In the genomic region with DNA sequence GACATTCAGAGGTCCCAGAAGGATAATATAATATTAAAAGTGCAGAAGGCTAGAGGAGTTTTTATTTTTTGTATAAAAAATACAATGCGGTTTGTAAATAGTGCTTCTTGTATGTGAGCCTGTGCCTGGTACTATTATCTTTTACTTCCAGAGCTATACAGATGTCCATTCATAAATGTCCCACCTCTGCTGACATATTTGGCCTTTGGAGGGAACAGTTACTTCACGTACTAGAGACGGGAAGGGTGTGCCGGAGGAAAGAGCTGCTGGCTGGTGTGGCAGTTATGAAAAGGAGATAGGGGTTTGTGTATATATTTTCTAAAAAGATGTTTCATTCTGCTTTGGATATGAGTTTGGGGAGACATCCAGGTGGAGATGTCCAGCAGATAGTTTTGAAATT, we compare ENCODE assay signal across 15 cellular contexts. TPM values are rescaled to one million over a fixed set of nuclear protein-coding genes. Genes with fewer than 3 reads are reported as not detected.
DNase-seq lines count a peak whose midpoint lies in the region; ATAC-seq and TF ChIP-seq lines count a peak whose summit lies in the region.
"Had no signal": no experiment of that assay in that cellular context is flagged by ENCODE, and none has a peak within 500 bp of the region (broad histone marks: within the 10 kb centered on the region; RNA-seq: fewer than 3 reads in every experiment).

No MANE protein-coding gene starts in this region.

- H3K36me3 ChIP-seq in ACC112 (ENCODE audit: insufficient read depth, low read length) (peaks cover 17% of the 10 kb centered on the region), RWPE2 (ENCODE audit: low read depth) (peaks cover 65% of the 10 kb centered on the region), esophagus (ENCODE audit: control insufficient read depth in 2 of 2, insufficient read depth in 2 of 2, low read length in 1 of 2) (no peaks in the 10 kb centered on the region)

- H3K27me3 Mint-ChIP-seq in osteocyte (ENCODE audit: unreplicated experiment): no peaks in the 10 kb centered on the region
- H3K27me3 Mint-ChIP-seq: activated naive CD4-positive, alpha-beta T cell treated with anti-CD3 and anti-CD28 coated beads, Interleukin-2, amount 10 ng/mL, durations not matched to agents 7 days and 5 days had no signal

- peak overlapping the region; percentile 3; the same call in 1 of the 2 replicates for H3K4me3 ChIP-seq in ACC112 (ENCODE audit: low read depth, low read length)
- no peak overlapping the region for H3K4me3 ChIP-seq in RWPE2 (ENCODE audit: severe bottlenecking)
- H3K4me3 ChIP-seq in esophagus (ENCODE audit: low read depth in 1 of 2, low read length in 2 of 2): no peak overlapping the region
- H3K4me3 ChIP-seq: testis had no signal

- ATAC-seq in RWPE2 (ENCODE audit: low read depth): no peak

- H3K27ac ChIP-seq in ACC112 (ENCODE audit: low read depth, low read length): peak overlapping the region; percentile 94
- H3K27ac ChIP-seq in RWPE2 (ENCODE audit: poor library complexity, severe bottlenecking): peak overlapping the region; percentile 99
- H3K27ac ChIP-seq in esophagus (ENCODE audit: low read depth in 2 of 2, low read length in 1 of 2): peak overlapping the region; percentile 46 to 77
- H3K27ac ChIP-seq: testis had no signal

- H3K27me3 ChIP-seq in ACC112 (ENCODE audit: insufficient read depth, low read length) (no peaks in the 10 kb centered on the region), RWPE2 (ENCODE audit: insufficient read depth, poor library complexity, severe bottlenecking) (no peaks in the 10 kb centered on the region), esophagus (ENCODE audit: control insufficient read depth in 1 of 2, insufficient read depth in 2 of 2, low read length in 2 of 2) (no peaks in the 10 kb centered on the region)
- H3K27me3 ChIP-seq: testis had no signal

- H3K27ac Mint-ChIP-seq in osteocyte (ENCODE audit: unreplicated experiment): no peak overlapping the region
- H3K27ac Mint-ChIP-seq: activated naive CD4-positive, alpha-beta T cell treated with anti-CD3 and anti-CD28 coated beads, Interleukin-2, amount 10 ng/mL, durations not matched to agents 7 days and 5 days had no signal

- H3K4me1 ChIP-seq in ACC112 (ENCODE audit: control insufficient read depth, insufficient read depth, low read length, unreplicated experiment) (peaks cover 33% of the 10 kb centered on the region), RWPE2 (ENCODE audit: insufficient read depth, poor library complexity, severe bottlenecking) (peaks cover 42% of the 10 kb centered on the region), esophagus (ENCODE audit: control insufficient read depth in 2 of 2, insufficient read depth in 2 of 2, low read length in 1 of 2) (no peaks in the 10 kb centered on the region)
- H3K4me1 ChIP-seq: Caco-2, testis had no signal

- H3K79me2 ChIP-seq in ACC112 (ENCODE audit: control insufficient read depth, insufficient read depth, low read length, unreplicated experiment): peaks cover 3% of the 10 kb centered on the region

- no peaks in the 10 kb centered on the region for H3K9me3 Mint-ChIP-seq in osteocyte (ENCODE audit: unreplicated experiment)
- H3K9me3 Mint-ChIP-seq: activated naive CD4-positive, alpha-beta T cell treated with anti-CD3 and anti-CD28 coated beads, Interleukin-2, amount 10 ng/mL, durations not matched to agents 7 days and 5 days had no signal

- DNase-seq in RWPE2 (ENCODE audit: low spot score) (no peak), osteocyte (ENCODE audit: extremely low spot score, unreplicated experiment) (no peak), NCI-H748 (lab: John Stamatoyannopoulos, UW; ENCODE audit: unreplicated experiment) (no peak), HCEC 1CT (no peak), NCI-H82 treated with DMSO at 0.1 percent for 48 hours (lab: John Stamatoyannopoulos, UW; ENCODE audit: unreplicated experiment) (no peak), hippocampal formation (lab: John Stamatoyannopoulos, UW) (no peak)
- DNase-seq: activated CD4-positive, alpha-beta T cell treated with anti-CD3 and anti-CD28 coated beads for 4 hours; activated naive CD4-positive, alpha-beta T cell treated with anti-CD3 and anti-CD28 coated beads, Interleukin-2, amount 10 ng/mL, durations not matched to agents 7 days and 5 days; effector CD8-positive, alpha-beta T cell; NCI-H1694; NCI-H446 treated with DMSO at 0.1 percent for 48 hours; testis had no signal

- H3K9me3 ChIP-seq in RWPE2 (ENCODE audit: severe bottlenecking): no peaks in the 10 kb centered on the region
- no peaks in the 10 kb centered on the region for H3K9me3 ChIP-seq in esophagus (ENCODE audit: control insufficient read depth in 2 of 2, insufficient read depth in 1 of 2, low read depth in 1 of 2, low read length in 1 of 2)
- H3K9me3 ChIP-seq: Caco-2, testis had no signal

- H3K4me3 Mint-ChIP-seq in osteocyte (ENCODE audit: unreplicated experiment): peak overlapping the region; percentile 6
- H3K4me3 Mint-ChIP-seq: activated naive CD4-positive, alpha-beta T cell treated with anti-CD3 and anti-CD28 coated beads, Interleukin-2, amount 10 ng/mL, durations not matched to agents 7 days and 5 days had no signal

- TF ChIP-seq CTCF in RWPE2 (IDR thresholded peaks at IDR 0.05; ENCODE audit: poor library complexity, severe bottlenecking): no peak
- TF ChIP-seq CTCF in osteocyte (IDR thresholded peaks at IDR 0.05): no peak

- H2AFZ ChIP-seq in ACC112 (ENCODE audit: low read length, unreplicated experiment): no peak overlapping the region

- 49 to 66% methylated on average over 4 of the region's 4 CpGs for WGBS in esophagus, 2 donors

- H3K36me3 Mint-ChIP-seq in osteocyte (ENCODE audit: unreplicated experiment): peaks cover 4% of the 10 kb centered on the region

- peaks cover 8% of the 10 kb centered on the region for H3K4me1 Mint-ChIP-seq in osteocyte (ENCODE audit: unreplicated experiment)
- H3K4me1 Mint-ChIP-seq: activated naive CD4-positive, alpha-beta T cell treated with anti-CD3 and anti-CD28 coated beads, Interleukin-2, amount 10 ng/mL, durations not matched to agents 7 days and 5 days had no signal

RNA-seq across cellular contexts. Expression of gene CD109, which starts 8.8 kb away (rescaled TPM):
- polyA plus RNA-seq in esophagus: 1 to 10 TPM; 3.6 to 7.9 TPM
- total RNA-seq in osteocyte: 14.3 and 18.0 TPM in 2 replicates

RNA-seq across cellular contexts. Expression of gene SLC17A5, which starts 51.0 kb away (rescaled TPM):
- 1 to 10 TPM; 3.6 to 4.9 TPM for polyA plus RNA-seq in esophagus
- total RNA-seq in osteocyte: 20.2 and 20.4 TPM in 2 replicates
